29 cellular contexts compared by ENCODE assay signal in genomic region chr5:113356487-113356886, GRCh38.
"Had no signal": no experiment of that assay in that cellular context is flagged by ENCODE, and none has a peak within 500 bp of the region (broad histone marks: within the 10 kb centered on the region; RNA-seq: fewer than 3 reads in every experiment).

No MANE protein-coding gene starts in this region.

- H3K27me3 ChIP-seq: SJCRH30 had no signal

- H2AFZ ChIP-seq: PC-9 had no signal

- H3K27ac ChIP-seq: PC-9, RWPE1, SJCRH30, SK-N-MC had no signal

- H3K4me2 ChIP-seq: PC-9 had no signal

- H3K4me3 ChIP-seq: MG63, PC-9, SJCRH30, SK-N-MC had no signal

- ATAC-seq: Panc1, Right ventricle myocardium inferior, SK-N-SH treated with all-trans-retinoic acid at 6 μM for 48 hours had no signal

- DNase-seq: KG1, MG63, NCI-H1048, NCI-H1092 treated with DMSO at 0.1 percent for 48 hours, NCI-H1105 treated with DMSO at 0.1 percent for 48 hours, NCI-H1436, NCI-H146, NCI-H1694, NCI-H187, NCI-H1930, NCI-H2029 treated with DMSO at 0.1 percent for 48 hours, NCI-H2081 treated with DMSO at 0.1 percent for 48 hours, NCI-H2107, NCI-H2171, NCI-H226, NCI-H446 treated with DMSO at 0.1 percent for 48 hours, NCI-H510A, NCI-H524, NCI-H526, NCI-H774, PC-9, SHP77, SIG-M5, SJCRH30 had no signal

- H3K9me3 ChIP-seq: MG63, SJCRH30 had no signal

- H3K36me3 ChIP-seq: MG63, SJCRH30 had no signal
